ENCODE assay signal across 1 cellular context in the genomic region with DNA sequence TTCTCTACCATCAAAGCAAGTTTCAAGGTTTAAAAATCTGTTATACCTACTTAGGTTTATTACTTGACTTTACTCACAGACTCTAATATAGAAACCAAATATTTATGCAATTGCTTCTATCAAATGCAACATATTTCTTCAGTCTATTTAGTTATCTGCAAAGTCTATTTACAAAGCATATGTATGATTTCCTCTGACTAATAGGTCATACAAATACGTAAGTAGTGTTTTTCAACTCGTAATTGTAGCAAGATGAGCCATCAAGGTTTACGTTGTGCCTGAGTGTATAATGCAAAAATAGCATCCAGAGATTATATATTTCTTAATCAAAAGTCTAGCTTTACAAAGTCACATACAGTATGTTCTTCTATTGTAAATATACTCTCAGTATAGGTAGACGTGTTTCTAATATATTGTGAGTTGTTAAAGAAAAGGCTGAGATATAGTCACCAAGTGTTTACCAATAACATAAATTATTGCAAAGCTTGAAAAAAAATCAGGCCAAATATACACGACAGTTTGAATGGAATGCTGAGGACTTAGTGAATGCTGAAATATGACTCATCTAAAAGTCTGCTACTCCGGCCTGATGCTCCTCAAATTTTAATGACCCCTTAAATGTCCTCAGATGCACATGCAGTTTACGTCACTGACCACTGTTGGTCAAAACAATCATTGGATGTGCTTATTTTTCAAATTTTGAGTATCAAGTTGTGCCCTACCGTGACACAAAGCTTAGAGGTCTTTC.
TF ChIP-seq lines count a peak whose summit lies in the region.

No MANE protein-coding gene starts in this region.

TF ChIP-seq in HepG2, 621 proteins besides CTCF, POLR2A, EP300 and RAD21:
- TF ChIP-seq, protein P1, sequence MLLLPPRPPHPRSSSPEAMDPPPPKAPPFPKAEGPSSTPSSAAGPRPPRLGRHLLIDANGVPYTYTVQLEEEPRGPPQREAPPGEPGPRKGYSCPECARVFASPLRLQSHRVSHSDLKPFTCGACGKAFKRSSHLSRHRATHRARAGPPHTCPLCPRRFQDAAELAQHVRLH (CRISPR knock-in tag; IDR thresholded peaks at IDR 0.05; ENCODE audit: borderline replicate concordance, low read depth): no peak
- TF ChIP-seq CREB1 (IDR thresholded peaks at IDR 0.05): peak; percentile 29; the same call in 1 of the 2 replicates
- TF ChIP-seq CREB1 (CRISPR knock-in tag; IDR thresholded peaks at IDR 0.05): no peak
